In genomic region chr17:47945080-47945479, GRCh38 we compare ENCODE assay signal across 11 cellular contexts. TPM values are rescaled to one million over a fixed set of nuclear protein-coding genes. Genes with fewer than 3 reads are reported as not detected.
DNase-seq lines count a peak whose midpoint lies in the region; ATAC-seq, FAIRE-seq and TF ChIP-seq lines count a peak whose summit lies in the region.
"Had no signal": no experiment of that assay in that cellular context is flagged by ENCODE, and none has a peak within 500 bp of the region (broad histone marks: within the 10 kb centered on the region; RNA-seq: fewer than 3 reads in every experiment).

No MANE protein-coding gene starts in this region.

- FAIRE-seq in RCC 7860 (lab: Jason Lieb, UNC), result no peak

- intact Hi-C loops in natural killer cell (cut with micrococcal nuclease) (loop anchor here (10.0 kb wide), 3 partner anchors 110 to 160 kb away; partner anchors contain the start of genes CBX1, LRRC46, MRPL10 and SNX11), left colon (cut with DNase I, micrococcal nuclease) (loop anchor here in 1 of 2 donors (10.0 kb wide), 1 partner anchor 100 kb away; the partner anchor contains the start of gene SCRN2)

- H3K36me3 Mint-ChIP-seq in IgD-negative memory B cell, result no peaks in the 10 kb centered on the region
- no peaks in the 10 kb centered on the region for H3K36me3 Mint-ChIP-seq in natural killer cell

- TF ChIP-seq CTCF in AG10803 (conservative IDR thresholded peaks at IDR 0.05; ENCODE audit: low read length) (no peak), natural killer cell (IDR thresholded peaks at IDR 0.05) (no peak)

- DNase-seq in AG10803 (ENCODE audit: low read depth) (peak; percentile 25), amniotic epithelial cell (ENCODE audit: low read depth) (peak; percentile 92), natural killer cell (no peak), left colon (no peak), dermis blood vessel endothelial cell (no peak), RCC 7860 (ENCODE audit: low spot score) (no peak)
- DNase-seq: NCI-H345 had no signal

- H3K4me1 Mint-ChIP-seq in IgD-negative memory B cell, result peaks cover 20 to 34% (median 27%) of the 10 kb centered on the region in 3 donors
- H3K4me1 Mint-ChIP-seq in natural killer cell, result peaks cover 36 to 55% of the 10 kb centered on the region in 2 donors

- peak overlapping the region in 1 of 4 donors; percentile 74 for H3K4me3 Mint-ChIP-seq in IgD-negative memory B cell
- H3K4me3 Mint-ChIP-seq in natural killer cell, result peak overlapping the region; percentile 3

- H3K4me3 ChIP-seq in AG10803 (ENCODE audit: low read length), result no peak overlapping the region
- H3K4me3 ChIP-seq: SK-N-MC had no signal

- H3K27me3 Mint-ChIP-seq in IgD-negative memory B cell, result no peaks in the 10 kb centered on the region
- H3K27me3 Mint-ChIP-seq in natural killer cell (ENCODE audit: low read depth in 2 of 2), result no peaks in the 10 kb centered on the region

- H3K9me3 Mint-ChIP-seq in IgD-negative memory B cell, result no peaks in the 10 kb centered on the region
- H3K9me3 Mint-ChIP-seq in natural killer cell, result no peaks in the 10 kb centered on the region

- ATAC-seq in natural killer cell (no peak), left colon (no peak), HG02981 (IDR thresholded peaks at IDR 0.05; ENCODE audit: unreplicated experiment) (no peak)

- peak overlapping the region in 2 of 3 donors; percentile 73 to 84 for H3K27ac Mint-ChIP-seq in IgD-negative memory B cell
- H3K27ac Mint-ChIP-seq in natural killer cell, result peak overlapping the region; percentile 63 to 83

RNA-seq across cellular contexts. Expression of gene PNPO, which starts 3.7 kb away (rescaled TPM):
- polyA plus RNA-seq in IgD-negative memory B cell, result 17.4 TPM
- 10 to 100 TPM in 1 of 3 donors, 1 to 10 TPM in 2; 6.0 to 10.9 (median 9.3) TPM for total RNA-seq in natural killer cell
- total RNA-seq in left colon, result 10 to 100 TPM; 24.9 to 26.0 TPM
- 36.4 and 43.0 TPM in 2 replicates for total RNA-seq in dermis blood vessel endothelial cell

RNA-seq across cellular contexts. Expression of gene PRR15L, which starts 12.6 kb away (rescaled TPM):
- not detected for polyA plus RNA-seq in IgD-negative memory B cell
- not detected for total RNA-seq in natural killer cell
- total RNA-seq in left colon, result 100 to 1,000 TPM; 237 to 279 TPM
- not detected in 2 replicates for total RNA-seq in dermis blood vessel endothelial cell
- total RNA-seq: mesenteric fat pad had no signal

RNA-seq across cellular contexts. Expression of gene CDK5RAP3, which starts 25.8 kb away (rescaled TPM):
- 80.0 TPM for polyA plus RNA-seq in IgD-negative memory B cell
- total RNA-seq in natural killer cell, result 100 to 1,000 TPM; 289 to 300 (median 292) TPM
- 100 to 1,000 TPM; 136 to 187 TPM for total RNA-seq in left colon
- 48.0 and 76.6 TPM in 2 replicates for total RNA-seq in dermis blood vessel endothelial cell

RNA-seq across cellular contexts. Expression of gene SP2, which starts 49.0 kb away (rescaled TPM):
- polyA plus RNA-seq in IgD-negative memory B cell, result 13.7 TPM
- total RNA-seq in natural killer cell (10 to 100 TPM; 29.4 to 44.1 (median 33.1) TPM), left colon (10 to 100 TPM; 21.7 to 22.3 TPM), dermis blood vessel endothelial cell (1.7 and 2.6 TPM in 2 replicates)

Comparison
In these comparisons a context has a peak if more than half of its experiments do, and no peak if none do; other contexts are left out.
1. DNase-seq: peak in AG10803 (single experiment) and amniotic epithelial cell (single experiment); none in natural killer cell (single experiment), left colon (0 of 2), dermis blood vessel endothelial cell (single experiment) and RCC 7860 (single experiment).
2. RNA of gene PRR15L, which starts 12.6 kb away (total RNA-seq): 237 to 279 TPM in left colon; not detected in natural killer cell and not detected in dermis blood vessel endothelial cell; every median in the first group is over 100 times any median in the second.